ENCODE assay signal across 10 cellular contexts in genomic region chr4:10655968-10656367, GRCh38. TPM values are rescaled to one million over a fixed set of nuclear protein-coding genes. Genes with fewer than 3 reads are reported as not detected.
A peak's percentile ranks its signal among the peaks of the same experiment; 100 is the strongest.
DNase-seq lines count a peak whose midpoint lies in the region; TF ChIP-seq lines count a peak whose summit lies in the region.
"Had no signal": no experiment of that assay in that cellular context is flagged by ENCODE, and none has a peak within 500 bp of the region (broad histone marks: within the 10 kb centered on the region; RNA-seq: fewer than 3 reads in every experiment).

No MANE protein-coding gene starts in this region.

- H3K4me3 ChIP-seq in astrocyte of the spinal cord (ENCODE audit: low read depth, low read length) (no peak overlapping the region), H7 (ENCODE audit: insufficient read depth, low read depth, low read length) (no peak overlapping the region)

- no peaks in the 10 kb centered on the region for H3K36me3 ChIP-seq in H7 (replicated peaks; ENCODE audit: control insufficient read depth, insufficient read depth, low read length)

- peak; percentile 87 for DNase-seq in ELR (ENCODE audit: low read depth)
- peak; percentile 74 for DNase-seq in LHCN-M2 (ENCODE audit: low read depth)
- DNase-seq in astrocyte of the spinal cord (ENCODE audit: low read depth, low spot score): peak; percentile 83
- peak; percentile 71 for DNase-seq in pulmonary artery endothelial cell (ENCODE audit: low read depth, low spot score)
- no peak for DNase-seq in NCI-H2107 (lab: John Stamatoyannopoulos, UW)
- DNase-seq in cerebellum (ENCODE audit: low spot score): no peak
- no peak for DNase-seq in H7
- DNase-seq: naive B cell, NCI-H345 had no signal

- H3K27me3 ChIP-seq in H7 (ENCODE audit: control insufficient read depth, insufficient read depth, low read length): no peaks in the 10 kb centered on the region

- no peak for TF ChIP-seq CTCF in astrocyte of the spinal cord (IDR thresholded peaks at IDR 0.05; ENCODE audit: low read depth, low read length)

- in situ Hi-C loops in astrocyte of the spinal cord (cut with HindIII; ENCODE audit: low sequenced_read_pairs): no loop called here

RNA-seq across cellular contexts. Expression of gene CLNK, which starts 28.6 kb away (rescaled TPM):
- total RNA-seq in LHCN-M2 (2014; rRNA removed) (not detected in 2 replicates), pulmonary artery endothelial cell (not detected in 2 replicates), cerebellum (not detected)
- polyA plus RNA-seq in LHCN-M2 (2012): not detected
- total RNA-seq in H7 (2014; rRNA removed; shearing (Covaris generic)): not detected in 2 replicates
- total RNA-seq: dermis microvascular lymphatic vessel endothelial cell had no signal

Comparison
In these comparisons a context has a peak if more than half of its experiments do, and no peak if none do; other contexts are left out.
1. DNase-seq: peak in ELR (single experiment), LHCN-M2 (single experiment), astrocyte of the spinal cord (single experiment) and pulmonary artery endothelial cell (single experiment); none in NCI-H2107 (single experiment), cerebellum (single experiment) and H7 (single experiment).